Comparison of ENCODE assay signal across 8 cellular contexts in genomic region chr10:7687228-7687907, GRCh38. TPM values are rescaled to one million over a fixed set of nuclear protein-coding genes. Genes with fewer than 3 reads are reported as not detected.
A peak's percentile ranks its signal among the peaks of the same experiment; 100 is the strongest.
DNase-seq lines count a peak whose midpoint lies in the region; ATAC-seq and TF ChIP-seq lines count a peak whose summit lies in the region.

No MANE protein-coding gene starts in this region.

- no peak overlapping the region for H3K9ac ChIP-seq in PC-3 (ENCODE audit: low read length)

- no peaks in the 10 kb centered on the region for H4K20me1 ChIP-seq in PC-3 (ENCODE audit: low read length)

- H3K4me3 ChIP-seq in PC-3 (ENCODE audit: low read length) = no peak overlapping the region

- peak; percentile 96 for ATAC-seq in GM21737 (IDR thresholded peaks at IDR 0.05; ENCODE audit: unreplicated experiment)
- peak; percentile 90 for ATAC-seq in PC-3
- ATAC-seq in esophagus mucosa = peak; percentile 91
- ATAC-seq in naive thymus-derived CD8-positive, alpha-beta T cell = peak; percentile 96 to 99
- peak; percentile 96 to 97 for ATAC-seq in stimulated activated naive B cell treated with anti-CD40 and anti-IgM and Interleukin-4, amounts not matched to agents 10 μg/mL and 1 μg/mL and 100 μg/mL, for 72 hours (replicated peaks)

- no peak overlapping the region for H3K27ac ChIP-seq in PC-3 (ENCODE audit: low read length)

- peak; percentile 79 for TF ChIP-seq CTCF in PC-3 (conservative IDR thresholded peaks at IDR 0.05; ENCODE audit: low read depth, low read length)

- H3K4me2 ChIP-seq in PC-3 (ENCODE audit: low read length) = no peak overlapping the region

- H3F3A ChIP-seq in PC-3 (ENCODE audit: low read length, unreplicated experiment) = no peaks in the 10 kb centered on the region

- no peak overlapping the region for H2AFZ ChIP-seq in PC-3 (ENCODE audit: low read length)

- H3K27me3 Mint-ChIP-seq in naive thymus-derived CD8-positive, alpha-beta T cell = peaks cover 0 to 22% (median 1%) of the 10 kb centered on the region in 5 donors
- peaks cover 20 to 26% of the 10 kb centered on the region in 2 donors for H3K27me3 Mint-ChIP-seq in stimulated activated naive B cell treated with anti-CD40 and anti-IgM and Interleukin-4, amounts not matched to agents 10 μg/mL and 1 μg/mL and 100 μg/mL, for 72 hours

- H3K4me1 ChIP-seq in PC-3 (ENCODE audit: insufficient read depth, low read length) = no peaks in the 10 kb centered on the region

- peak; percentile 87 for DNase-seq in Daoy (ENCODE audit: low read depth)
- peak; percentile 88 for DNase-seq in KBM-7
- DNase-seq in PC-3 = peak; percentile 74
- peak; percentile 61 for DNase-seq in activated T-cell treated with anti-CD3 and anti-CD28 coated beads for 4 hours
- peak; percentile 47 to 89 (median 74) for DNase-seq in naive thymus-derived CD8-positive, alpha-beta T cell
- peak; percentile 71 for DNase-seq in stimulated activated naive B cell treated with anti-CD40 and anti-IgM and Interleukin-4, amounts not matched to agents 10 μg/mL and 1 μg/mL and 100 μg/mL, for 72 hours

- H3K9me3 ChIP-seq in PC-3 (ENCODE audit: low read length) = no peaks in the 10 kb centered on the region

- intact Hi-C loops in PC-3 (cut with micrococcal nuclease) = loop anchor here (1.0 to 10.0 kb wide), 2 partner anchors 162 to 1617 kb away; no protein-coding TSS in a partner anchor

- no peaks in the 10 kb centered on the region for H3K9me2 ChIP-seq in PC-3 (replicated peaks; ENCODE audit: low read length)

- peak overlapping the region in 1 of 10 donors; percentile 18 for H3K4me3 Mint-ChIP-seq in naive thymus-derived CD8-positive, alpha-beta T cell
- no peak overlapping the region for H3K4me3 Mint-ChIP-seq in stimulated activated naive B cell treated with anti-CD40 and anti-IgM and Interleukin-4, amounts not matched to agents 10 μg/mL and 1 μg/mL and 100 μg/mL, for 72 hours

- in situ Hi-C loops in KBM-7 (cut with MboI; ENCODE audit: low pct_unique_long_range_greater_than_20kb, low sequenced_read_pairs) = no loop called here

- BruUV-seq in PC-3 (replicated peaks; lab: Mats Ljungman, UMichigan) = no TSS peak

- CTCF ChIA-PET in PC-3 (lab: Charles Lee) = interaction anchor here (0.6 to 1.1 kb wide), 5 partner anchors 155 to 1609 kb away, joined by 3 to 56 read pairs (median 3); no protein-coding TSS in a partner anchor

- H3K4me1 Mint-ChIP-seq in naive thymus-derived CD8-positive, alpha-beta T cell = peaks cover 1 to 8% (median 2%) of the 10 kb centered on the region in 4 donors
- H3K4me1 Mint-ChIP-seq in stimulated activated naive B cell treated with anti-CD40 and anti-IgM and Interleukin-4, amounts not matched to agents 10 μg/mL and 1 μg/mL and 100 μg/mL, for 72 hours = peaks cover 2 to 4% of the 10 kb centered on the region in 2 donors

- H3K27ac Mint-ChIP-seq in naive thymus-derived CD8-positive, alpha-beta T cell = peak overlapping the region in 2 of 10 donors; percentile 15 to 37
- H3K27ac Mint-ChIP-seq in stimulated activated naive B cell treated with anti-CD40 and anti-IgM and Interleukin-4, amounts not matched to agents 10 μg/mL and 1 μg/mL and 100 μg/mL, for 72 hours = peak overlapping the region; percentile 44

- H3K27me3 ChIP-seq in PC-3 (ENCODE audit: low read length) = no peaks in the 10 kb centered on the region

- POLR2A ChIA-PET in PC-3 (lab: Charles Lee; ENCODE audit: unreplicated experiment) = no interaction called here
- POLR2A ChIA-PET in naive thymus-derived CD8-positive, alpha-beta T cell (lab: Charles Lee) = interaction anchor here (1.2 kb wide), 1 partner anchor 162 kb away, joined by 7 read pairs; no protein-coding TSS in a partner anchor

- H3K9me3 Mint-ChIP-seq in naive thymus-derived CD8-positive, alpha-beta T cell = peaks cover 0 to 37% (median 10%) of the 10 kb centered on the region in 9 donors
- H3K9me3 Mint-ChIP-seq in stimulated activated naive B cell treated with anti-CD40 and anti-IgM and Interleukin-4, amounts not matched to agents 10 μg/mL and 1 μg/mL and 100 μg/mL, for 72 hours = peaks cover 10 to 29% of the 10 kb centered on the region in 2 donors

- H3K79me2 ChIP-seq in PC-3 (ENCODE audit: low read length) = no peaks in the 10 kb centered on the region

- peaks cover 0 to 10% (median 5%) of the 10 kb centered on the region in 3 donors for H3K36me3 Mint-ChIP-seq in naive thymus-derived CD8-positive, alpha-beta T cell
- peaks cover 0 to 4% of the 10 kb centered on the region in 2 donors for H3K36me3 Mint-ChIP-seq in stimulated activated naive B cell treated with anti-CD40 and anti-IgM and Interleukin-4, amounts not matched to agents 10 μg/mL and 1 μg/mL and 100 μg/mL, for 72 hours

- no peaks in the 10 kb centered on the region; the same call in 1 of the 2 replicates for H3K36me3 ChIP-seq in PC-3 (ENCODE audit: low read depth, low read length)

RNA-seq across cellular contexts. Expression of gene ITIH2, which starts 15.7 kb away (rescaled TPM):
- total RNA-seq in Daoy (2014; rRNA removed; shearing (Covaris generic)) = not detected in 2 replicates
- total RNA-seq in PC-3 (2014; rRNA removed) = not detected in 2 replicates
- not detected for total RNA-seq in esophagus mucosa
- not detected for total RNA-seq in naive thymus-derived CD8-positive, alpha-beta T cell
- not detected for polyA plus RNA-seq in naive thymus-derived CD8-positive, alpha-beta T cell

RNA-seq across cellular contexts. Expression of gene ITIH5, which starts 20.6 kb away (rescaled TPM):
- total RNA-seq in Daoy (2014; rRNA removed; shearing (Covaris generic)) = 0.06 TPM in 1 of 2 replicates, not detected in the other
- not detected in 2 replicates for total RNA-seq in PC-3 (2014; rRNA removed)
- total RNA-seq in esophagus mucosa = 2.3 TPM
- total RNA-seq in naive thymus-derived CD8-positive, alpha-beta T cell = not detected
- polyA plus RNA-seq in naive thymus-derived CD8-positive, alpha-beta T cell = not detected
